8 cellular contexts compared by ENCODE assay signal in the genomic region with DNA sequence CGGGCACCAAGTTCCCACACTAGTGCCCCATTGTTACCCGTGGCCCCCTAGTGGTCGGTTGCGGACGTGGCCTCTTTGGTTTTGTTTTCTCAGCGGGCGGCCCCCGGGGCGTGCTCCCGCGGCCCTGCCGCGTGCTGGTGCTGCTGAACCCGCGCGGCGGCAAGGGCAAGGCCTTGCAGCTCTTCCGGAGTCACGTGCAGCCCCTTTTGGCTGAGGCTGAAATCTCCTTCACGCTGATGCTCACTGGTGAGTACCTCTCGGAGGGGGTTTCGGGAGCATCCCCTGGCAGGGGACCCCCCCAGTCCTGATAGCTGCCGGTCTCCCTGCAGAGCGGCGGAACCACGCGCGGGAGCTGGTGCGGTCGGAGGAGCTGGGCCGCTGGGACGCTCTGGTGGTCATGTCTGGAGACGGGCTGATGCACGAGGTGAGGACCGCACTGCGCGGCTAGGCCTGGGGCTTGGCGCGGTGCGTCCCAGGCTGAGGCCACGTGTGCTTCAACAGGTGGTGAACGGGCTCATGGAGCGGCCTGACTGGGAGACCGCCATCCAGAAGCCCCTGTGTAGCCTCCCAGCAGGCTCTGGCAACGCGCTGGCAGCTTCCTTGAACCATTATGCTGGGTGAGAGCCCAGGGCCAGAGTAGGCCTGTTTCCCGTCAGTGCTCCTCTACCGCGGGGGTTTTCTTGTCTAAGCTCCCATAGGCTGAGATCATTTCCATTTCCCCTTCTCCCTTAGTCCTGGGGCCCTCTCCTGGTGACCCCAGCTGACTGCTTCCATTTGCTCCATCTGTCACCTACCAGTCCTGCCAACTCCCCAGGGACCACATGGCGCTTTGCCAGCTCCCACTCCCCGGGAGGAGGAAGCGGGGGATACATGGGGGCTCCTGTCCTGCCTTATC. TPM values are rescaled to one million over a fixed set of nuclear protein-coding genes. Genes with fewer than 3 reads are reported as not detected.
DNase-seq lines count a peak whose midpoint lies in the region; ATAC-seq and TF ChIP-seq lines count a peak whose summit lies in the region.

No MANE protein-coding gene starts in this region.

- H3K79me2 ChIP-seq in DND-41 (ENCODE audit: insufficient read depth, low read length) (no peaks in the 10 kb centered on the region), Karpas-422 (ENCODE audit: low read length) (no peaks in the 10 kb centered on the region)

- H3K9me3 ChIP-seq in DND-41 (ENCODE audit: insufficient read depth, low read length, severe bottlenecking): no peaks in the 10 kb centered on the region
- no peaks in the 10 kb centered on the region for H3K9me3 ChIP-seq in Karpas-422 (ENCODE audit: low read length)
- no peaks in the 10 kb centered on the region for H3K9me3 ChIP-seq in vagina

- no peak overlapping the region for H3K4me2 ChIP-seq in DND-41 (ENCODE audit: insufficient read depth, low read length)
- peak overlapping the region; percentile 41 for H3K4me2 ChIP-seq in Karpas-422 (ENCODE audit: low read depth, low read length, poor library complexity, severe bottlenecking)

- DNase-seq in DND-41 (peak; percentile 69), Karpas-422 (peak; percentile 95), SKM-1 treated with dmso at 0.1 percent for 144 hours (lab: John Stamatoyannopoulos, UW; ENCODE audit: unreplicated experiment) (peak; percentile 70), Right ventricle myocardium inferior (ENCODE audit: missing footprints) (peak; percentile 86), retinal pigment epithelial cell (ENCODE audit: low read depth) (no peak), vagina (ENCODE audit: extremely low spot score in 2 of 2) (no peak)
- DNase-seq in activated naive CD4-positive, alpha-beta T cell treated with anti-CD3 and anti-CD28 coated beads, Interleukin-2, amount 10 ng/mL, durations not matched to agents 7 days and 5 days: peak; percentile 91

- intact Hi-C loops in Right ventricle myocardium inferior (cut with DNase I): no loop called here
- intact Hi-C loops in vagina (cut with DNase I): no loop called here

- H3K27ac ChIP-seq in DND-41 (ENCODE audit: low read length) (no peak overlapping the region), Karpas-422 (ENCODE audit: low read length) (no peak overlapping the region), vagina (peak overlapping the region; percentile 84)

- no peak for ATAC-seq in DND-41 (ENCODE audit: insufficient read depth, low read depth)
- ATAC-seq in Right ventricle myocardium inferior: peak; percentile 34
- ATAC-seq in HG03159 (IDR thresholded peaks at IDR 0.05; ENCODE audit: unreplicated experiment): no peak

- H3K4me1 ChIP-seq in DND-41 (ENCODE audit: insufficient read depth, low read length): peaks cover 28% of the 10 kb centered on the region
- peaks cover 32% of the 10 kb centered on the region for H3K4me1 ChIP-seq in Karpas-422 (ENCODE audit: low read length)
- peaks cover 43% of the 10 kb centered on the region for H3K4me1 ChIP-seq in vagina

- H3K9me2 ChIP-seq in Karpas-422 (replicated peaks; ENCODE audit: insufficient read depth, low read length): no peaks in the 10 kb centered on the region

- TF ChIP-seq POLR2A in vagina (IDR thresholded peaks at IDR 0.05): no peak

- H2AFZ ChIP-seq in DND-41 (ENCODE audit: low read depth, low read length): no peak overlapping the region
- peak overlapping the region; percentile 43; the same call in 1 of the 2 replicates for H2AFZ ChIP-seq in Karpas-422 (ENCODE audit: low read length)

- peaks cover 12% of the 10 kb centered on the region for H3K36me3 ChIP-seq in DND-41 (ENCODE audit: insufficient read depth, low read length)
- no peaks in the 10 kb centered on the region for H3K36me3 ChIP-seq in Karpas-422 (ENCODE audit: insufficient read depth, low read length)
- H3K36me3 ChIP-seq in vagina: no peaks in the 10 kb centered on the region

- CTCF ChIA-PET in activated naive CD4-positive, alpha-beta T cell treated with anti-CD3 and anti-CD28 coated beads, Interleukin-2, amount 10 ng/mL, durations not matched to agents 7 days and 5 days (lab: Charles Lee): interaction anchor here (1.0 to 4.4 kb wide), 20 partner anchors 9 to 372 kb away, joined by 3 to 51 read pairs (median 6); a partner anchor contains a TSS

- H3K4me3 ChIP-seq in DND-41 (ENCODE audit: low read depth in 1 of 2, low read length in 2 of 2) (no peak overlapping the region), Karpas-422 (ENCODE audit: low read length) (no peak overlapping the region; the same call in 1 of the 2 replicates), retinal pigment epithelial cell (ENCODE audit: low read length) (peak overlapping the region; percentile 54), vagina (peak overlapping the region; percentile 63 to 69)

- H4K20me1 ChIP-seq in DND-41 (ENCODE audit: insufficient read depth, low read length): 0 out of 2 replicates have a peak, but pooled peaks cover 3% of the 10 kb centered on the region
- peaks cover 5% of the 10 kb centered on the region; the same call in 1 of the 2 replicates for H4K20me1 ChIP-seq in Karpas-422 (ENCODE audit: insufficient read depth, low read depth, low read length)

- H3K4me1 Mint-ChIP-seq in activated naive CD4-positive, alpha-beta T cell treated with anti-CD3 and anti-CD28 coated beads, Interleukin-2, amount 10 ng/mL, durations not matched to agents 7 days and 5 days: peaks cover 19% of the 10 kb centered on the region

- TF ChIP-seq CTCF in DND-41 (IDR thresholded peaks at IDR 0.05; ENCODE audit: borderline replicate concordance, extremely low read depth, low read length, poor library complexity, severe bottlenecking) (peak; percentile 73), retinal pigment epithelial cell (conservative IDR thresholded peaks at IDR 0.05; ENCODE audit: low read depth, low read length) (peak; percentile 80), vagina (IDR thresholded peaks at IDR 0.05) (peak; percentile 56 to 88 (median 75))

- H3K27ac Mint-ChIP-seq in activated naive CD4-positive, alpha-beta T cell treated with anti-CD3 and anti-CD28 coated beads, Interleukin-2, amount 10 ng/mL, durations not matched to agents 7 days and 5 days: peak overlapping the region; percentile 65

- peak overlapping the region; percentile 59 for H3K4me3 Mint-ChIP-seq in activated naive CD4-positive, alpha-beta T cell treated with anti-CD3 and anti-CD28 coated beads, Interleukin-2, amount 10 ng/mL, durations not matched to agents 7 days and 5 days

- no peak overlapping the region for H3K9ac ChIP-seq in DND-41 (ENCODE audit: low read depth, low read length)
- H3K9ac ChIP-seq in Karpas-422 (ENCODE audit: low read length): peak overlapping the region; percentile 43; the same call in 1 of the 2 replicates

- peaks cover 15% of the 10 kb centered on the region for H3K27me3 ChIP-seq in DND-41 (ENCODE audit: insufficient read depth, low read length, poor library complexity)
- no peaks in the 10 kb centered on the region for H3K27me3 ChIP-seq in Karpas-422 (ENCODE audit: low read length)
- H3K27me3 ChIP-seq in vagina: no peaks in the 10 kb centered on the region

- peaks cover 4% of the 10 kb centered on the region for H3K36me3 Mint-ChIP-seq in activated naive CD4-positive, alpha-beta T cell treated with anti-CD3 and anti-CD28 coated beads, Interleukin-2, amount 10 ng/mL, durations not matched to agents 7 days and 5 days

- no peaks in the 10 kb centered on the region for H3K9me3 Mint-ChIP-seq in activated naive CD4-positive, alpha-beta T cell treated with anti-CD3 and anti-CD28 coated beads, Interleukin-2, amount 10 ng/mL, durations not matched to agents 7 days and 5 days

- peaks cover 52% of the 10 kb centered on the region for H3K27me3 Mint-ChIP-seq in activated naive CD4-positive, alpha-beta T cell treated with anti-CD3 and anti-CD28 coated beads, Interleukin-2, amount 10 ng/mL, durations not matched to agents 7 days and 5 days

RNA-seq across cellular contexts. Expression of a gene that starts 1.7 kb away (rescaled TPM):
- total RNA-seq in Karpas-422 (2014; rRNA removed; shearing (Covaris generic); ENCODE audit: low replicate concordance): 0.67 and 3.9 TPM in 2 replicates
- total RNA-seq in Right ventricle myocardium inferior (2.7 TPM), vagina (11.0 TPM)

RNA-seq across cellular contexts. Expression of a gene that starts 32.4 kb away (rescaled TPM):
- total RNA-seq in Karpas-422 (2014; rRNA removed; shearing (Covaris generic); ENCODE audit: low replicate concordance): 27.6 and 41.1 TPM in 2 replicates
- total RNA-seq in Right ventricle myocardium inferior (35.9 TPM), vagina (92.6 TPM)

Comparison
In these comparisons a context has a peak if more than half of its experiments do, and no peak if none do; other contexts are left out.
1. DNase-seq: peak in DND-41 (single experiment), Karpas-422 (single experiment), SKM-1 treated with dmso at 0.1 percent for 144 hours (single experiment), activated naive CD4-positive, alpha-beta T cell treated with anti-CD3 and anti-CD28 coated beads, Interleukin-2, amount 10 ng/mL, durations not matched to agents 7 days and 5 days (single experiment) and Right ventricle myocardium inferior (single experiment); none in retinal pigment epithelial cell (single experiment) and vagina (0 of 2).
2. H3K4me3 ChIP-seq: peak in retinal pigment epithelial cell (single experiment) and vagina (2 of 2); none in DND-41 (0 of 2) and Karpas-422 (single experiment).
3. Peak in every context shown above with its lines, with median percentiles within 50 percentile points of each other: CTCF ChIP-seq.